11 cellular contexts compared by ENCODE assay signal in the genomic region with DNA sequence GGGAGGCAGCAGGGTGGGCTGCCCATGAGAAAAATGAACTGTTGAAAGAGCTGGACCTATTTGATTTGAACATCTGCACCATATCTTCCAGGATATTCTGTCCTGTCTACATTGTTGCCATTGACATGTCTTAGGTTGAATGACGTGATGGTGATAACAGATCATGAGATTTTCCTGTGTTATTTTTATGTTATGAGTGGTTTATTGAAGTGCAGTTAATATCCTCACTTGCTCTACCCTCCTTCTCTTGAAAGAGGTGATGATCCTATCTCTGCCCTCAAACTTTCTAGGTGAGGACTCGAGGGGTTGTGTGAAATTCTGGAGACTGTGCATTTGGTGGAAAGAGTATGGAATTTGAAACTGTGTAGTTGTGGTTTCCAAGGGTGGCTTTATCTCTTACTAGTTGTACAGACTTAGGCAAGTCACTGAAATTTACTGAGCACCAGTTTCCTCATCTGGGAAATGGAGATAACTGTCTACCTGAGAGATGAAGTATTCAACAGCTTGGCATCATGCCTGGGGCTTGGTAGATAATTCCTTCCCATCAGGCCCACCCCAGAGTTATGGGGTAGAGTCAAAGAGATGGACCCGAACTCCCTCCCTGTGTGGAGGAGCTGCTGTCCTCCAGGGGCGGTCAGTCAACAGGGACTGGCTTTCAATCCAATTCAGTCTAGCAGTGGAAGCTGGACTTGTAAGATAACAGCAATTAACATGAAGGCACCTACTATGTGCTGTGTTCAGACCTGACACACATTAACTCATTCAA.
DNase-seq lines count a peak whose midpoint lies in the region; ATAC-seq, FAIRE-seq and TF ChIP-seq lines count a peak whose summit lies in the region.
"Had no signal": no experiment of that assay in that cellular context is flagged by ENCODE, and none has a peak within 500 bp of the region (broad histone marks: within the 10 kb centered on the region; RNA-seq: fewer than 3 reads in every experiment).

No MANE protein-coding gene starts in this region.

- H3K79me2 ChIP-seq in HepG2 (ENCODE audit: insufficient read depth, low read length), result no peaks in the 10 kb centered on the region
- no peaks in the 10 kb centered on the region for H3K79me2 ChIP-seq in PC-9 (ENCODE audit: low read depth)

- H3K4me3 ChIP-seq in liver (ENCODE audit: low read depth in 1 of 3, low read length in 3 of 3) (no peak overlapping the region), HepG2 (replicated peaks in 1 of 3; ENCODE audit: insufficient read depth in 1 of 3, low read depth in 2 of 3, low read length in 3 of 3) (no peak overlapping the region), PC-9 (no peak overlapping the region), upper lobe of left lung (no peak overlapping the region)

- H3K27ac Mint-ChIP-seq in glutamatergic neuron (ENCODE audit: unreplicated experiment), result peak overlapping the region; percentile 83

- no peak overlapping the region for H2AFZ ChIP-seq in HepG2 (ENCODE audit: low read length)
- H2AFZ ChIP-seq in PC-9, result no peak overlapping the region

- CTCF ChIA-PET in HepG2 (lab: Yijun Ruan, JAX; ENCODE audit: low intra/inter-chr PET ratio, low total read pairs) (no interaction called here), PC-9 (lab: Charles Lee) (interaction anchor here (0.7 to 1.3 kb wide), 2 partner anchors 315 to 415 kb away, joined by 3 to 5 read pairs; no protein-coding TSS in a partner anchor)

- FAIRE-seq in HepG2 (lab: Jason Lieb, UNC), result no peak
- FAIRE-seq: H1 had no signal

- H3K9me3 ChIP-seq in liver (ENCODE audit: control insufficient read depth in 4 of 4, low read length in 3 of 4) (no peaks in the 10 kb centered on the region), HepG2 (ENCODE audit: low read length) (no peaks in the 10 kb centered on the region), PC-9 (ENCODE audit: insufficient read depth, low read depth) (no peaks in the 10 kb centered on the region), upper lobe of left lung (no peaks in the 10 kb centered on the region)

- no peaks in the 10 kb centered on the region for H3K9me2 ChIP-seq in PC-9 (ENCODE audit: insufficient read depth)

- POLR2A ChIA-PET in HepG2 (lab: Yijun Ruan, JAX) (no interaction called here), PC-9 (lab: Charles Lee; ENCODE audit: unreplicated experiment) (interaction anchor here (0.5 kb wide), 1 partner anchor 539 kb away, joined by 4 read pairs; a partner anchor contains a TSS)

- peaks cover 8% of the 10 kb centered on the region for H3K27me3 Mint-ChIP-seq in glutamatergic neuron (ENCODE audit: unreplicated experiment)

- H3K4me1 ChIP-seq in liver (ENCODE audit: control insufficient read depth in 4 of 4, insufficient read depth in 4 of 4, low read length in 3 of 4) (no peaks in the 10 kb centered on the region), HepG2 (ENCODE audit: insufficient read depth, low read length) (no peaks in the 10 kb centered on the region), PC-9 (replicated peaks; ENCODE audit: insufficient read depth) (peaks cover 30% of the 10 kb centered on the region), upper lobe of left lung (peaks cover 16 to 23% (median 22%) of the 10 kb centered on the region in 4 donors)

- ATAC-seq in HepG2, result no peak
- no peak for ATAC-seq in upper lobe of left lung (ENCODE audit: low FRiP score in 2 of 2)
- ATAC-seq in HG03280 (IDR thresholded peaks at IDR 0.05; ENCODE audit: unreplicated experiment), result no peak

- H3K4me2 ChIP-seq in HepG2 (ENCODE audit: low read depth, low read length) (no peak overlapping the region), PC-9 (peak overlapping the region; percentile 51)

- H3F3A ChIP-seq in PC-9 (ENCODE audit: insufficient read depth, low read depth), result peaks cover 26% of the 10 kb centered on the region

- 85% methylated on average over 4 of the region's 4 CpGs for WGBS in liver
- WGBS in HepG2 (ENCODE audit: low lambda C conversion rate), result 23% methylated on average over 4 of the region's 4 CpGs
- WGBS in upper lobe of left lung, 2 donors, result 72 to 81% methylated on average over 3 to 4 of the region's 4 CpGs

- peaks cover 29% of the 10 kb centered on the region for H3K4me1 Mint-ChIP-seq in glutamatergic neuron (ENCODE audit: low read depth, unreplicated experiment)

- peaks cover 0 to 7% (median 0%) of the 10 kb centered on the region in 4 donors for H3K27me3 ChIP-seq in liver (ENCODE audit: control insufficient read depth in 4 of 4, insufficient read depth in 4 of 4, low read length in 3 of 4)
- H3K27me3 ChIP-seq in HepG2 (ENCODE audit: control insufficient read depth in 1 of 2, insufficient read depth in 2 of 2, low read length in 2 of 2), result no peaks in the 10 kb centered on the region
- no peaks in the 10 kb centered on the region for H3K27me3 ChIP-seq in PC-9 (ENCODE audit: insufficient read depth, low read depth)
- H3K27me3 ChIP-seq in upper lobe of left lung, result no peaks in the 10 kb centered on the region

- TF ChIP-seq EP300 in HepG2 (IDR thresholded peaks at IDR 0.05; ENCODE audit: low read depth in 2 of 2, low read length in 2 of 2) (no peak), HepG2 (CRISPR knock-in tag; IDR thresholded peaks at IDR 0.05; ENCODE audit: borderline replicate concordance) (no peak), upper lobe of left lung (IDR thresholded peaks at IDR 0.05) (no peak)

- no peak overlapping the region for H3K4me3 Mint-ChIP-seq in glutamatergic neuron (ENCODE audit: unreplicated experiment)

- H3K9ac ChIP-seq in liver (ENCODE audit: low read depth in 1 of 2, low read length in 2 of 2) (no peak overlapping the region), HepG2 (ENCODE audit: insufficient read depth, low read depth, low read length) (no peak overlapping the region)

- no peaks in the 10 kb centered on the region for H3K36me3 ChIP-seq in liver (ENCODE audit: control insufficient read depth in 4 of 4, insufficient read depth in 3 of 4, low read depth in 1 of 4, low read length in 3 of 4)
- H3K36me3 ChIP-seq in HepG2 (replicated peaks in 1 of 2; ENCODE audit: control insufficient read depth in 1 of 2, insufficient read depth in 2 of 2, low read length in 2 of 2), result no peaks in the 10 kb centered on the region
- no peaks in the 10 kb centered on the region for H3K36me3 ChIP-seq in PC-9 (ENCODE audit: low read depth)
- no peaks in the 10 kb centered on the region for H3K36me3 ChIP-seq in upper lobe of left lung

- no peak for TF ChIP-seq RAD21 in liver (IDR thresholded peaks at IDR 0.05)
- no peak for TF ChIP-seq RAD21 in HepG2 (CRISPR knock-in tag; IDR thresholded peaks at IDR 0.05)

- BruUV-seq in HepG2 (replicated peaks; lab: Mats Ljungman, UMichigan) (no TSS peak), PC-9 (replicated peaks; lab: Mats Ljungman, UMichigan) (no TSS peak)

- intact Hi-C loops in HepG2 (cut with micrococcal nuclease; ENCODE audit: unreplicated experiment) (no loop called here), PC-9 (cut with micrococcal nuclease; ENCODE audit: unreplicated experiment) (loop anchor here (1.0 to 10.0 kb wide), 5 partner anchors 46 to 538 kb away; a partner anchor contains a TSS)

- no peak for DNase-seq in HepG2 (ENCODE audit: low spot score)
- no peak for DNase-seq in PC-9
- no peak for DNase-seq in glutamatergic neuron
- no peak for DNase-seq in upper lobe of left lung
- DNase-seq in SHP77 (lab: John Stamatoyannopoulos, UW), result no peak
- no peak for DNase-seq in stimulated activated CD4-positive, alpha-beta T cell treated with anti-CD3 and anti-CD28 coated beads, Interleukin-4, amount 100 ng/mL, for 1 hour
- DNase-seq: activated T-cell treated with anti-CD3 and anti-CD28 coated beads, Interleukin-2, amount 50 U/mL, for 1 hour; KG1 had no signal

- H3K36me3 Mint-ChIP-seq in glutamatergic neuron (ENCODE audit: unreplicated experiment), result no peaks in the 10 kb centered on the region

- no peak for TF ChIP-seq CTCF in liver (IDR thresholded peaks at IDR 0.05; ENCODE audit: low read depth, low read length, missing input control)
- no peak for TF ChIP-seq CTCF in HepG2 (CRISPR knock-in tag; IDR thresholded peaks at IDR 0.05)
- TF ChIP-seq CTCF in PC-9 (conservative IDR thresholded peaks at IDR 0.05), result no peak
- TF ChIP-seq CTCF in glutamatergic neuron (IDR thresholded peaks at IDR 0.05; ENCODE audit: partially characterized antibody, unreplicated experiment), result no peak
- TF ChIP-seq CTCF in upper lobe of left lung (IDR thresholded peaks at IDR 0.05), result no peak

- no peaks in the 10 kb centered on the region for H4K20me1 ChIP-seq in HepG2 (ENCODE audit: insufficient read depth, low read length)
- no peaks in the 10 kb centered on the region for H4K20me1 ChIP-seq in PC-9 (ENCODE audit: insufficient read depth)

- in situ Hi-C loops in HepG2 (cut with HindIII; ENCODE audit: extremely low pct_ligation_motif_present, low pct_unique_long_range_greater_than_20kb), result no loop called here

- no peak overlapping the region for H3K27ac ChIP-seq in liver (ENCODE audit: low read depth in 1 of 2, low read length in 2 of 2)
- no peak overlapping the region for H3K27ac ChIP-seq in HepG2 (ENCODE audit: extremely low read length, insufficient read depth, low read length)
- H3K27ac ChIP-seq in PC-9, result peak overlapping the region; percentile 50; the same call in 1 of the 2 replicates
- H3K27ac ChIP-seq in upper lobe of left lung, result peak overlapping the region; percentile 5 to 58 (median 24)

- no peak for TF ChIP-seq POLR2A in HepG2 (IDR thresholded peaks at IDR 0.05; ENCODE audit: insufficient read depth in 1 of 2, low read depth in 2 of 2, low read length in 2 of 2)
- TF ChIP-seq POLR2A in upper lobe of left lung (IDR thresholded peaks at IDR 0.05), result no peak

- peaks cover 22% of the 10 kb centered on the region for H3K9me3 Mint-ChIP-seq in glutamatergic neuron (ENCODE audit: unreplicated experiment)

TF ChIP-seq in liver, 16 proteins besides CTCF, POLR2A, EP300 and RAD21:
- TF ChIP-seq, protein P1, sequence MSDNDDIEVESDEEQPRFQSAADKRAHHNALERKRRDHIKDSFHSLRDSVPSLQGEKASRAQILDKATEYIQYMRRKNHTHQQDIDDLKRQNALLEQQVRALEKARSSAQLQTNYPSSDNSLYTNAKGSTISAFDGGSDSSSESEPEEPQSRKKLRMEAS (IDR thresholded peaks at IDR 0.05), result peak; percentile 1
- no peak for TF ChIP-seq NR2F2 (IDR thresholded peaks at IDR 0.05)

TF ChIP-seq in HepG2, 621 proteins besides CTCF, POLR2A, EP300 and RAD21 (continues in another document):
- TF ChIP-seq, protein P2, sequence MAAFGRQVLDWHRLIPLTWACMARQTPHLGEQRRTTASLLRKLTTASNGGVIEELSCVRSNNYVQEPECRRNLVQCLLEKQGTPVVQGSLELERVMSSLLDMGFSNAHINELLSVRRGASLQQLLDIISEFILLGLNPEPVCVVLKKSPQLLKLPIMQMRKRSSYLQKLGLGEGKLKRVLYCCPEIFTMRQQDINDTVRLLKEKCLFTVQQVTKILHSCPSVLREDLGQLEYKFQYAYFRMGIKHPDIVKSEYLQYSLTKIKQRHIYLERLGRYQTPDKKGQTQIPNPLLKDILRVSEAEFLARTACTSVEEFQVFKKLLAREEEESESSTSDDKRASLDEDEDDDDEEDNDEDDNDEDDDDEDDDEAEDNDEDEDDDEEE (CRISPR knock-in tag; IDR thresholded peaks at IDR 0.05), result no peak
- TF ChIP-seq ZBTB38 (CRISPR knock-in tag; IDR thresholded peaks at IDR 0.05), result no peak

Comparison
In these comparisons a context has a peak if more than half of its experiments do, and no peak if none do; other contexts are left out.
1. H3K27ac ChIP-seq: peak in PC-9 (single experiment) and upper lobe of left lung (4 of 4); none in liver (0 of 2) and HepG2 (single experiment).